ENCODE assay signal across 9 cellular contexts in genomic region chr16:30491744-30492308, GRCh38. TPM values are rescaled to one million over a fixed set of nuclear protein-coding genes. Genes with fewer than 3 reads are reported as not detected.
DNase-seq lines count a peak whose midpoint lies in the region; ATAC-seq and TF ChIP-seq lines count a peak whose summit lies in the region.
"Had no signal": no experiment of that assay in that cellular context is flagged by ENCODE, and none has a peak within 500 bp of the region (broad histone marks: within the 10 kb centered on the region; RNA-seq: fewer than 3 reads in every experiment).

No MANE protein-coding gene starts in this region.

- H2AFZ ChIP-seq in hepatocyte: no peak overlapping the region

- no peaks in the 10 kb centered on the region for H3K79me2 ChIP-seq in hepatocyte

- DNase-seq in AG08396 (ENCODE audit: low spot score): peak; percentile 76
- DNase-seq in HFF-Myc (ENCODE audit: extremely low read depth, low read depth): peak; percentile 82
- DNase-seq in activated CD4-positive, alpha-beta memory T cell treated with anti-CD3 and anti-CD28 coated beads, Interleukin-2, amount 10 ng/mL, durations not matched to agents 7 days and 5 days: peak; percentile 44
- DNase-seq in hepatocyte (ENCODE audit: low spot score): peak; percentile 39
- no peak for DNase-seq in C1 segment of cervical spinal cord (lab: John Stamatoyannopoulos, UW)
- no peak for DNase-seq in uterus

- H3K36me3 Mint-ChIP-seq in activated CD4-positive, alpha-beta memory T cell treated with anti-CD3 and anti-CD28 coated beads, Interleukin-2, amount 10 ng/mL, durations not matched to agents 7 days and 5 days (ENCODE audit: low read depth): peaks cover 71% of the 10 kb centered on the region

- H3K4me3 Mint-ChIP-seq in activated CD4-positive, alpha-beta memory T cell treated with anti-CD3 and anti-CD28 coated beads, Interleukin-2, amount 10 ng/mL, durations not matched to agents 7 days and 5 days: no peak overlapping the region

- 72% methylated on average over 6 of the region's 6 CpGs for WGBS in hepatocyte (ENCODE audit: low lambda C conversion rate, missing lambda C conversion rate)

- POLR2A ChIA-PET in activated CD4-positive, alpha-beta memory T cell treated with anti-CD3 and anti-CD28 coated beads, Interleukin-2, amount 10 ng/mL, durations not matched to agents 7 days and 5 days (lab: Charles Lee): interaction anchor here (0.7 to 19.7 kb wide), 9 partner anchors 9 to 44 kb away, joined by 3 to 185 read pairs (median 4); partner anchors contain the start of genes ITGAL and ZNF747

- H3K4me1 ChIP-seq in hepatocyte (ENCODE audit: insufficient read depth) (no peaks in the 10 kb centered on the region), uterus (no peaks in the 10 kb centered on the region)

- H3K9me2 ChIP-seq in hepatocyte (replicated peaks; ENCODE audit: insufficient read depth): no peaks in the 10 kb centered on the region

- no peaks in the 10 kb centered on the region for H3K27me3 ChIP-seq in hepatocyte
- H3K27me3 ChIP-seq in uterus: no peaks in the 10 kb centered on the region

- no peak overlapping the region for H3K27ac ChIP-seq in hepatocyte
- H3K27ac ChIP-seq in uterus: no peak overlapping the region

- H3K27me3 Mint-ChIP-seq in activated CD4-positive, alpha-beta memory T cell treated with anti-CD3 and anti-CD28 coated beads, Interleukin-2, amount 10 ng/mL, durations not matched to agents 7 days and 5 days: no peaks in the 10 kb centered on the region

- H3K36me3 ChIP-seq in hepatocyte (replicated peaks; ENCODE audit: insufficient read depth, low read depth) (no peaks in the 10 kb centered on the region), uterus (no peaks in the 10 kb centered on the region)

- peaks cover 47% of the 10 kb centered on the region for H3K4me1 Mint-ChIP-seq in activated CD4-positive, alpha-beta memory T cell treated with anti-CD3 and anti-CD28 coated beads, Interleukin-2, amount 10 ng/mL, durations not matched to agents 7 days and 5 days

- intact Hi-C loops in uterus (cut with DNase I; ENCODE audit: low total_unique reads): no loop called here

- CTCF ChIA-PET in activated CD4-positive, alpha-beta memory T cell treated with anti-CD3 and anti-CD28 coated beads, Interleukin-2, amount 10 ng/mL, durations not matched to agents 7 days and 5 days (lab: Charles Lee): interaction anchor here (0.6 to 2.0 kb wide), 6 partner anchors 12 to 106 kb away, joined by 3 to 10 read pairs (median 4); no protein-coding TSS in a partner anchor

- no peak overlapping the region for H3K4me3 ChIP-seq in HFF-Myc (replicated peaks; ENCODE audit: low read depth, low read length)
- no peak overlapping the region for H3K4me3 ChIP-seq in hepatocyte
- no peak overlapping the region for H3K4me3 ChIP-seq in uterus
- H3K4me3 ChIP-seq: skin epidermis had no signal

- TF ChIP-seq CTCF in HFF-Myc (IDR thresholded peaks at IDR 0.05; ENCODE audit: low read depth, low read length, missing control alignments) (no peak), hepatocyte (IDR thresholded peaks at IDR 0.05; ENCODE audit: poor library complexity) (no peak), uterus (IDR thresholded peaks at IDR 0.05) (no peak)

- ATAC-seq in HG02763 (IDR thresholded peaks at IDR 0.05; ENCODE audit: unreplicated experiment): no peak
- no peak for ATAC-seq in HG02970 (IDR thresholded peaks at IDR 0.05; ENCODE audit: low FRiP score, unreplicated experiment)

- H3K9me3 ChIP-seq in hepatocyte (ENCODE audit: low read depth) (no peaks in the 10 kb centered on the region), uterus (no peaks in the 10 kb centered on the region)

- peak overlapping the region; percentile 66 for H3K27ac Mint-ChIP-seq in activated CD4-positive, alpha-beta memory T cell treated with anti-CD3 and anti-CD28 coated beads, Interleukin-2, amount 10 ng/mL, durations not matched to agents 7 days and 5 days

- H3K4me2 ChIP-seq in hepatocyte: no peak overlapping the region

- no peak for TF ChIP-seq POLR2A in uterus (IDR thresholded peaks at IDR 0.05)

- H3K9me3 Mint-ChIP-seq in activated CD4-positive, alpha-beta memory T cell treated with anti-CD3 and anti-CD28 coated beads, Interleukin-2, amount 10 ng/mL, durations not matched to agents 7 days and 5 days: no peaks in the 10 kb centered on the region

- no peaks in the 10 kb centered on the region for H4K20me1 ChIP-seq in hepatocyte (ENCODE audit: insufficient read depth, poor library complexity, severe bottlenecking)

RNA-seq across cellular contexts. Expression of gene ITGAL, which starts 19.3 kb away (rescaled TPM):
- 100 to 1,000 TPM; 583 to 586 TPM for total RNA-seq in activated CD4-positive, alpha-beta memory T cell treated with anti-CD3 and anti-CD28 coated beads, Interleukin-2, amount 10 ng/mL, durations not matched to agents 7 days and 5 days
- 1.5 and 3.4 TPM in 2 replicates for total RNA-seq in hepatocyte
- polyA plus RNA-seq in hepatocyte: 0.95 and 1.1 TPM in 2 replicates
- 1 to 10 TPM in 3 of 4 donors, not detected in 1; 3.6 to 5.6 (median 4.7) TPM for total RNA-seq in uterus

RNA-seq across cellular contexts. Expression of gene ZNF768, which starts 34.5 kb away (rescaled TPM):
- 1 to 10 TPM; 5.9 to 6.0 TPM for total RNA-seq in activated CD4-positive, alpha-beta memory T cell treated with anti-CD3 and anti-CD28 coated beads, Interleukin-2, amount 10 ng/mL, durations not matched to agents 7 days and 5 days
- total RNA-seq in hepatocyte (37.6 and 44.1 TPM in 2 replicates), uterus (10 to 100 TPM in 3 of 4 donors, 1 to 10 TPM in 1; 8.8 to 41.3 (median 28.5) TPM)
- polyA plus RNA-seq in hepatocyte: 19.9 and 25.2 TPM in 2 replicates

RNA-seq across cellular contexts. Expression of gene ZNF747, which starts 42.8 kb away (rescaled TPM):
- 10 to 100 TPM; 10.6 to 10.7 TPM for total RNA-seq in activated CD4-positive, alpha-beta memory T cell treated with anti-CD3 and anti-CD28 coated beads, Interleukin-2, amount 10 ng/mL, durations not matched to agents 7 days and 5 days
- total RNA-seq in hepatocyte: 11.1 and 13.4 TPM in 2 replicates
- polyA plus RNA-seq in hepatocyte: 9.9 and 10.5 TPM in 2 replicates
- total RNA-seq in uterus: 10 to 100 TPM in 2 of 4 donors, 1 to 10 TPM in 2; 3.8 to 16.1 (median 10.2) TPM

RNA-seq across cellular contexts. Expression of gene SEPHS2, which starts 46.2 kb away (rescaled TPM):
- total RNA-seq in activated CD4-positive, alpha-beta memory T cell treated with anti-CD3 and anti-CD28 coated beads, Interleukin-2, amount 10 ng/mL, durations not matched to agents 7 days and 5 days: 10 to 100 TPM; 56.3 to 57.8 TPM
- total RNA-seq in hepatocyte: 36.1 and 51.3 TPM in 2 replicates
- polyA plus RNA-seq in hepatocyte: 69.2 and 81.0 TPM in 2 replicates
- 10 to 100 TPM; 13.6 to 30.9 (median 17.1) TPM for total RNA-seq in uterus

Comparison
In these comparisons a context has a peak if more than half of its experiments do, and no peak if none do; other contexts are left out.
1. DNase-seq: peak in AG08396 (single experiment), HFF-Myc (single experiment), activated CD4-positive, alpha-beta memory T cell treated with anti-CD3 and anti-CD28 coated beads, Interleukin-2, amount 10 ng/mL, durations not matched to agents 7 days and 5 days (single experiment) and hepatocyte (single experiment); none in C1 segment of cervical spinal cord (0 of 14) and uterus (0 of 2).
2. RNA of gene ITGAL, which starts 19.3 kb away (total RNA-seq): 583 to 586 TPM in activated CD4-positive, alpha-beta memory T cell treated with anti-CD3 and anti-CD28 coated beads, Interleukin-2, amount 10 ng/mL, durations not matched to agents 7 days and 5 days; 3.6 to 5.6 TPM in uterus and 1.5 to 3.4 TPM in hepatocyte; every median in the first group is over 10 times any median in the second.